30 cellular contexts compared by ENCODE assay signal in genomic region chr10:110378533-110379108, GRCh38.
"Had no signal": no experiment of that assay in that cellular context is flagged by ENCODE, and none has a peak within 500 bp of the region (broad histone marks: within the 10 kb centered on the region; RNA-seq: fewer than 3 reads in every experiment).

No MANE protein-coding gene starts in this region.

- H3K4me3 Mint-ChIP-seq: activated CD4-positive, alpha-beta memory T cell treated with anti-CD3 and anti-CD28 coated beads for 36 hours; activated CD4-positive, alpha-beta T cell treated with anti-CD3 and anti-CD28 coated beads for 36 hours; activated CD4-positive, alpha-beta T cell treated with anti-CD3 and anti-CD28 coated beads, Interleukin-2, amount 10 ng/mL, durations not matched to agents 24 days and 14 days; activated CD8-positive, alpha-beta memory T cell treated with anti-CD3 and anti-CD28 coated beads, Interleukin-2, amount 10 ng/mL, durations not matched to agents 7 days and 5 days; activated CD8-positive, alpha-beta T cell treated with anti-CD3 and anti-CD28 coated beads, Interleukin-2, amount 10 ng/mL, durations not matched to agents 7 days and 5 days; activated naive CD4-positive, alpha-beta T cell treated with anti-CD3 and anti-CD28 coated beads, Interleukin-2, amount 10 ng/mL, durations not matched to agents 7 days and 5 days; activated naive CD8-positive, alpha-beta T cell treated with anti-CD3 and anti-CD28 coated beads, Interleukin-2, amount 10 ng/mL, durations not matched to agents 7 days and 5 days; activated T-helper 1 cell treated with anti-CD3 and anti-CD28 coated beads, Interleukin-12 subunit alpha, Interleukin-12 subunit beta, Interleukin-2, Interleukin-4 antibody, amounts not matched to agents 30 ng/mL and 10 ng/mL and 1 ng/mL, durations not matched to agents 14 hours and 24 hours and 36 hours; effector memory CD8-positive, alpha-beta T cell had no signal

- H3K27me3 ChIP-seq: body of pancreas, foreskin keratinocyte, gastrocnemius medialis, heart left ventricle had no signal

- H3K9me3 Mint-ChIP-seq: activated CD4-positive, alpha-beta memory T cell treated with anti-CD3 and anti-CD28 coated beads for 36 hours; activated CD4-positive, alpha-beta T cell treated with anti-CD3 and anti-CD28 coated beads, Interleukin-2, amount 10 ng/mL, durations not matched to agents 24 days and 14 days; activated naive CD4-positive, alpha-beta T cell treated with anti-CD3 and anti-CD28 coated beads, Interleukin-2, amount 10 ng/mL, durations not matched to agents 7 days and 5 days; activated naive CD4-positive, alpha-beta T cell treated with anti-CD3 and anti-CD28 coated beads, Interleukin-2, amount 50 U/mL, for 72 hours; activated naive CD8-positive, alpha-beta T cell treated with anti-CD3 and anti-CD28 coated beads, Interleukin-2, amount 10 ng/mL, durations not matched to agents 7 days and 5 days; activated T-helper 1 cell treated with anti-CD3 and anti-CD28 coated beads, Interleukin-12 subunit alpha, Interleukin-12 subunit beta, Interleukin-2, Interleukin-4 antibody, amounts not matched to agents 30 ng/mL and 10 ng/mL and 1 ng/mL, durations not matched to agents 14 hours and 24 hours and 36 hours; effector memory CD8-positive, alpha-beta T cell had no signal

- H3K27ac ChIP-seq: body of pancreas, epithelial cell of prostate, foreskin keratinocyte, gastrocnemius medialis had no signal

- H3K4me3 ChIP-seq: body of pancreas, gastrocnemius medialis, heart left ventricle had no signal

- DNase-seq: activated CD4-positive, alpha-beta memory T cell treated with anti-CD3 and anti-CD28 coated beads for 36 hours; activated CD4-positive, alpha-beta T cell treated with anti-CD3 and anti-CD28 coated beads for 36 hours; activated CD4-positive, alpha-beta T cell treated with anti-CD3 and anti-CD28 coated beads, Interleukin-2, amount 10 ng/mL, durations not matched to agents 24 days and 14 days; activated CD4-positive, CD25-positive, alpha-beta regulatory T cell; activated CD4-positive, CD25-positive, alpha-beta regulatory T cell treated with anti-CD3 and anti-CD28 coated beads, Interleukin-2, amount 50 U/mL, for 72 hours; activated CD8-positive, alpha-beta memory T cell treated with anti-CD3 and anti-CD28 coated beads, Interleukin-2, amount 10 ng/mL, durations not matched to agents 7 days and 5 days; activated CD8-positive, alpha-beta memory T cell treated with anti-CD3 and anti-CD28 coated beads, Interleukin-2, amount 50 U/mL, for 4 hours; activated CD8-positive, alpha-beta T cell treated with anti-CD3 and anti-CD28 coated beads, Interleukin-2, amount 10 ng/mL, durations not matched to agents 7 days and 5 days; activated gamma-delta T cell; activated naive CD4-positive, alpha-beta T cell; activated naive CD4-positive, alpha-beta T cell treated with anti-CD3 and anti-CD28 coated beads, Interleukin-2, amount 10 ng/mL, durations not matched to agents 7 days and 5 days; activated naive CD8-positive, alpha-beta T cell treated with anti-CD3 and anti-CD28 coated beads, Interleukin-2, amount 10 ng/mL, durations not matched to agents 7 days and 5 days; activated T-cell treated with anti-CD3 and anti-CD28 coated beads, Interleukin-2, amount 50 U/mL, for 1 hour; activated T-cell treated with anti-CD3 and anti-CD28 coated beads, Interleukin-2, amount 50 U/mL, for 48 hours; amniotic stem cell; anterior cingulate cortex; body of pancreas; caudate nucleus; cortex of kidney; dermis blood vessel endothelial cell; effector CD4-positive, alpha-beta T cell; effector memory CD8-positive, alpha-beta T cell; foreskin keratinocyte; gastrocnemius medialis; glutamatergic neuron; heart left ventricle; hypothalamus had no signal

- H3K36me3 ChIP-seq: gastrocnemius medialis, heart left ventricle had no signal

- H3K4me1 ChIP-seq: gastrocnemius medialis had no signal

- H3K27ac Mint-ChIP-seq: activated CD4-positive, alpha-beta memory T cell treated with anti-CD3 and anti-CD28 coated beads for 36 hours; activated CD4-positive, alpha-beta T cell treated with anti-CD3 and anti-CD28 coated beads for 36 hours; activated CD4-positive, alpha-beta T cell treated with anti-CD3 and anti-CD28 coated beads, Interleukin-2, amount 10 ng/mL, durations not matched to agents 24 days and 14 days; activated CD8-positive, alpha-beta memory T cell treated with anti-CD3 and anti-CD28 coated beads, Interleukin-2, amount 10 ng/mL, durations not matched to agents 7 days and 5 days; activated CD8-positive, alpha-beta T cell treated with anti-CD3 and anti-CD28 coated beads, Interleukin-2, amount 10 ng/mL, durations not matched to agents 7 days and 5 days; activated naive CD4-positive, alpha-beta T cell treated with anti-CD3 and anti-CD28 coated beads, Interleukin-2, amount 10 ng/mL, durations not matched to agents 7 days and 5 days; activated naive CD4-positive, alpha-beta T cell treated with anti-CD3 and anti-CD28 coated beads, Interleukin-2, amount 50 U/mL, for 72 hours; activated naive CD8-positive, alpha-beta T cell treated with anti-CD3 and anti-CD28 coated beads, Interleukin-2, amount 10 ng/mL, durations not matched to agents 7 days and 5 days; activated T-helper 1 cell treated with anti-CD3 and anti-CD28 coated beads, Interleukin-12 subunit alpha, Interleukin-12 subunit beta, Interleukin-2, Interleukin-4 antibody, amounts not matched to agents 30 ng/mL and 10 ng/mL and 1 ng/mL, durations not matched to agents 14 hours and 24 hours and 36 hours; effector memory CD8-positive, alpha-beta T cell had no signal

- H3K36me3 Mint-ChIP-seq: activated CD4-positive, alpha-beta memory T cell treated with anti-CD3 and anti-CD28 coated beads for 36 hours; activated naive CD4-positive, alpha-beta T cell treated with anti-CD3 and anti-CD28 coated beads, Interleukin-2, amount 10 ng/mL, durations not matched to agents 7 days and 5 days; activated naive CD4-positive, alpha-beta T cell treated with anti-CD3 and anti-CD28 coated beads, Interleukin-2, amount 50 U/mL, for 72 hours; activated naive CD8-positive, alpha-beta T cell treated with anti-CD3 and anti-CD28 coated beads, Interleukin-2, amount 10 ng/mL, durations not matched to agents 7 days and 5 days had no signal

- H3K27me3 Mint-ChIP-seq: activated CD4-positive, alpha-beta memory T cell treated with anti-CD3 and anti-CD28 coated beads for 36 hours; activated CD4-positive, alpha-beta T cell treated with anti-CD3 and anti-CD28 coated beads for 36 hours; activated CD4-positive, alpha-beta T cell treated with anti-CD3 and anti-CD28 coated beads, Interleukin-2, amount 10 ng/mL, durations not matched to agents 24 days and 14 days; activated CD8-positive, alpha-beta memory T cell treated with anti-CD3 and anti-CD28 coated beads, Interleukin-2, amount 10 ng/mL, durations not matched to agents 7 days and 5 days; activated naive CD8-positive, alpha-beta T cell treated with anti-CD3 and anti-CD28 coated beads, Interleukin-2, amount 10 ng/mL, durations not matched to agents 7 days and 5 days had no signal

- H3K9me3 ChIP-seq: body of pancreas, gastrocnemius medialis, heart left ventricle had no signal
